Comparison of ENCODE assay signal across 19 cellular contexts in genomic region chr13:30774214-30774730, GRCh38. TPM values are rescaled to one million over a fixed set of nuclear protein-coding genes. Genes with fewer than 3 reads are reported as not detected.
DNase-seq lines count a peak whose midpoint lies in the region; ATAC-seq and TF ChIP-seq lines count a peak whose summit lies in the region.
"Had no signal": no experiment of that assay in that cellular context is flagged by ENCODE, and none has a peak within 500 bp of the region (broad histone marks: within the 10 kb centered on the region; RNA-seq: fewer than 3 reads in every experiment).

No MANE protein-coding gene starts in this region.

- peak overlapping the region in 7 of 8 donors; percentile 20 to 80 (median 66) for H3K27ac ChIP-seq in spleen
- H3K27ac ChIP-seq: A549, ascending aorta, colonic mucosa had no signal

- H3K27me3 ChIP-seq in spleen (replicated peaks in 1 of 7): no peaks in the 10 kb centered on the region
- H3K27me3 ChIP-seq: ascending aorta, colonic mucosa, upper lobe of left lung had no signal

- H3K9me3 Mint-ChIP-seq in activated T-cell treated with anti-CD3 and anti-CD28 coated beads, Interleukin-2, amount 50 U/mL, for 4 hours: no peaks in the 10 kb centered on the region
- peaks cover 4% of the 10 kb centered on the region for H3K9me3 Mint-ChIP-seq in T-helper 1 cell treated with Interleukin-12 subunit alpha and Interleukin-12 subunit beta and Interleukin-4 antibody, amounts not matched to agents 30 μg/mL and 1 μg/mL, for 36 hours
- no peaks in the 10 kb centered on the region for H3K9me3 Mint-ChIP-seq in activated naive CD4-positive, alpha-beta T cell treated with anti-CD3 and anti-CD28 coated beads, Interleukin-2, amount 10 ng/mL, durations not matched to agents 7 days and 5 days

- H3K27ac Mint-ChIP-seq in T-helper 1 cell treated with Interleukin-12 subunit alpha and Interleukin-12 subunit beta and Interleukin-4 antibody, amounts not matched to agents 30 μg/mL and 1 μg/mL, for 36 hours: peak overlapping the region; percentile 78
- peak overlapping the region; percentile 70 for H3K27ac Mint-ChIP-seq in activated naive CD4-positive, alpha-beta T cell treated with anti-CD3 and anti-CD28 coated beads, Interleukin-2, amount 10 ng/mL, durations not matched to agents 7 days and 5 days

- CTCF ChIA-PET in activated naive CD4-positive, alpha-beta T cell treated with anti-CD3 and anti-CD28 coated beads, Interleukin-2, amount 10 ng/mL, durations not matched to agents 7 days and 5 days (lab: Charles Lee): no interaction called here

- 79 to 88% (median 85%) methylated on average over 8 of the region's 8 CpGs for WGBS in spleen, 5 donors

- H3K9me3 ChIP-seq in spleen: no peaks in the 10 kb centered on the region
- H3K9me3 ChIP-seq: A549, ascending aorta, colonic mucosa, upper lobe of left lung had no signal

- TF ChIP-seq CTCF in spleen (IDR thresholded peaks at IDR 0.05 in 8 of 11, conservative IDR thresholded peaks at IDR 0.05 in 3 of 11): no peak

- ATAC-seq in activated T-cell treated with anti-CD3 and anti-CD28 coated beads, Interleukin-2, amount 50 U/mL, for 4 hours: peak; percentile 79 to 93
- no peak for ATAC-seq in GM18907 (IDR thresholded peaks at IDR 0.05; ENCODE audit: unreplicated experiment)
- no peak for ATAC-seq in GM21529 (IDR thresholded peaks at IDR 0.05; ENCODE audit: unreplicated experiment)
- ATAC-seq: A549 had no signal

- H3K4me3 ChIP-seq in spleen: peak overlapping the region in 1 of 8 donors; percentile 30
- H3K4me3 ChIP-seq: A549, ascending aorta, colonic mucosa, upper lobe of left lung had no signal

- TF ChIP-seq POLR2A in spleen (IDR thresholded peaks at IDR 0.05): no peak

- intact Hi-C loops in spleen (cut with DNase I; ENCODE audit: low total_unique reads) (no loop called here), posterior vena cava (cut with DNase I) (no loop called here)

- peaks cover 11% of the 10 kb centered on the region for H3K36me3 Mint-ChIP-seq in activated T-cell treated with anti-CD3 and anti-CD28 coated beads, Interleukin-2, amount 50 U/mL, for 4 hours (ENCODE audit: insufficient read depth)
- peaks cover 31% of the 10 kb centered on the region for H3K36me3 Mint-ChIP-seq in T-helper 1 cell treated with Interleukin-12 subunit alpha and Interleukin-12 subunit beta and Interleukin-4 antibody, amounts not matched to agents 30 μg/mL and 1 μg/mL, for 36 hours (ENCODE audit: low read depth)
- H3K36me3 Mint-ChIP-seq in activated naive CD4-positive, alpha-beta T cell treated with anti-CD3 and anti-CD28 coated beads, Interleukin-2, amount 10 ng/mL, durations not matched to agents 7 days and 5 days: peaks cover 1% of the 10 kb centered on the region

- no peak for DNase-seq in activated T-cell treated with anti-CD3 and anti-CD28 coated beads, Interleukin-2, amount 50 U/mL, for 4 hours
- no peak for DNase-seq in activated T-cell treated with anti-CD3 and anti-CD28 coated beads, Interleukin-2, amount 50 U/mL, for 1 hour
- no peak for DNase-seq in activated naive CD4-positive, alpha-beta T cell treated with anti-CD3 and anti-CD28 coated beads, Interleukin-2, amount 10 ng/mL, durations not matched to agents 7 days and 5 days
- DNase-seq in spleen (no peak), posterior vena cava (ENCODE audit: low spot score) (no peak)
- DNase-seq: activated CD8-positive, alpha-beta memory T cell treated with anti-CD3 and anti-CD28 coated beads, Interleukin-2, amount 50 U/mL, for 48 hours; colonic mucosa; EL; mesendoderm; NCI-H2029; NCI-H510A treated with DMSO at 0.1 percent for 48 hours; upper lobe of left lung had no signal

- no peaks in the 10 kb centered on the region for H3K27me3 Mint-ChIP-seq in activated T-cell treated with anti-CD3 and anti-CD28 coated beads, Interleukin-2, amount 50 U/mL, for 4 hours (ENCODE audit: low read depth)
- H3K27me3 Mint-ChIP-seq in T-helper 1 cell treated with Interleukin-12 subunit alpha and Interleukin-12 subunit beta and Interleukin-4 antibody, amounts not matched to agents 30 μg/mL and 1 μg/mL, for 36 hours (ENCODE audit: low read depth): peaks cover 15% of the 10 kb centered on the region
- H3K27me3 Mint-ChIP-seq in activated naive CD4-positive, alpha-beta T cell treated with anti-CD3 and anti-CD28 coated beads, Interleukin-2, amount 10 ng/mL, durations not matched to agents 7 days and 5 days: peaks cover 5% of the 10 kb centered on the region

- H3K4me1 Mint-ChIP-seq in activated T-cell treated with anti-CD3 and anti-CD28 coated beads, Interleukin-2, amount 50 U/mL, for 4 hours (ENCODE audit: low read depth): peaks cover 40% of the 10 kb centered on the region
- peaks cover 32% of the 10 kb centered on the region for H3K4me1 Mint-ChIP-seq in T-helper 1 cell treated with Interleukin-12 subunit alpha and Interleukin-12 subunit beta and Interleukin-4 antibody, amounts not matched to agents 30 μg/mL and 1 μg/mL, for 36 hours (ENCODE audit: low read depth)
- peaks cover 22% of the 10 kb centered on the region for H3K4me1 Mint-ChIP-seq in activated naive CD4-positive, alpha-beta T cell treated with anti-CD3 and anti-CD28 coated beads, Interleukin-2, amount 10 ng/mL, durations not matched to agents 7 days and 5 days

- H3K4me1 ChIP-seq in spleen: peaks cover 0 to 26% (median 7%) of the 10 kb centered on the region in 6 donors
- H3K4me1 ChIP-seq: A549, ascending aorta, colonic mucosa, upper lobe of left lung had no signal

- peaks cover 0 to 6% (median 0%) of the 10 kb centered on the region in 6 donors for H3K36me3 ChIP-seq in spleen
- H3K36me3 ChIP-seq: ascending aorta, colonic mucosa, upper lobe of left lung had no signal

- peak overlapping the region; percentile 50 for H3K4me3 Mint-ChIP-seq in activated T-cell treated with anti-CD3 and anti-CD28 coated beads, Interleukin-2, amount 50 U/mL, for 4 hours
- peak overlapping the region; percentile 61 for H3K4me3 Mint-ChIP-seq in T-helper 1 cell treated with Interleukin-12 subunit alpha and Interleukin-12 subunit beta and Interleukin-4 antibody, amounts not matched to agents 30 μg/mL and 1 μg/mL, for 36 hours
- no peak overlapping the region for H3K4me3 Mint-ChIP-seq in activated naive CD4-positive, alpha-beta T cell treated with anti-CD3 and anti-CD28 coated beads, Interleukin-2, amount 10 ng/mL, durations not matched to agents 7 days and 5 days

RNA-seq across cellular contexts. Expression of gene ALOX5AP, which starts 38.9 kb away (rescaled TPM):
- 1 to 10 TPM; 5.7 to 8.4 (median 7.1) TPM for total RNA-seq in activated T-cell treated with anti-CD3 and anti-CD28 coated beads, Interleukin-2, amount 50 U/mL, for 4 hours
- total RNA-seq in spleen (100 to 1,000 TPM in 4 of 7 donors, 10 to 100 TPM in 3; 43.7 to 268 (median 106) TPM), posterior vena cava (10 to 100 TPM; 26.8 to 49.6 TPM)
- 10 to 100 TPM; 36.8 to 58.5 (median 44.1) TPM for polyA plus RNA-seq in spleen
- total RNA-seq: H1, SK-MEL-5 had no signal
- polyA plus RNA-seq: H1 had no signal

Comparison
In these comparisons a context has a peak if more than half of its experiments do, and no peak if none do; other contexts are left out.
1. ATAC-seq: peak in activated T-cell treated with anti-CD3 and anti-CD28 coated beads, Interleukin-2, amount 50 U/mL, for 4 hours (2 of 2); none in GM18907 (single experiment) and GM21529 (single experiment).